Comparison of ENCODE assay signal across 8 cellular contexts in genomic region chr5:141560141-141560540, GRCh38.
DNase-seq lines count a peak whose midpoint lies in the region; ATAC-seq, FAIRE-seq and TF ChIP-seq lines count a peak whose summit lies in the region.

No MANE protein-coding gene starts in this region.

- no peaks in the 10 kb centered on the region for H3K36me3 ChIP-seq in iPS-15b (ENCODE audit: control insufficient read depth, insufficient read depth, low read length)

- H3K27me3 Mint-ChIP-seq in stimulated activated memory B cell treated with anti-CD40 and anti-IgM and Interleukin-4, amounts not matched to agents 10 μg/mL and 1 μg/mL and 100 μg/mL, for 72 hours, result no peaks in the 10 kb centered on the region
- H3K27me3 Mint-ChIP-seq in T-helper 2 cell treated with Interferon-gamma antibody and Interleukin-4, amounts not matched to agents 5 μg/mL and 100 μg/mL, for 36 hours (ENCODE audit: low read depth), result no peaks in the 10 kb centered on the region

- no peak for ATAC-seq in stimulated activated memory B cell treated with anti-CD40 and anti-IgM and Interleukin-4, amounts not matched to agents 10 μg/mL and 1 μg/mL and 100 μg/mL, for 72 hours
- ATAC-seq in HG03571 (IDR thresholded peaks at IDR 0.05; ENCODE audit: unreplicated experiment), result no peak

- H3K4me3 ChIP-seq in LNCaP clone FGC (ENCODE audit: low read depth, low read length) (peak overlapping the region; percentile 40), iPS-15b (ENCODE audit: low read depth, low read length) (peak overlapping the region; percentile 30)

- TF ChIP-seq CTCF in LNCaP clone FGC (IDR thresholded peaks at IDR 0.05; ENCODE audit: control insufficient read depth, extremely low read depth, insufficient read depth) (no peak), GM10266 (IDR thresholded peaks at IDR 0.05; ENCODE audit: control insufficient read depth, insufficient read depth, low read depth, missing control alignments) (no peak), D721Med (IDR thresholded peaks at IDR 0.05; ENCODE audit: insufficient read depth, missing control alignments) (no peak)

- no peaks in the 10 kb centered on the region for H3K9me3 ChIP-seq in iPS-15b (ENCODE audit: control insufficient read depth, insufficient read depth, low read length)

- H3K4me3 Mint-ChIP-seq in stimulated activated memory B cell treated with anti-CD40 and anti-IgM and Interleukin-4, amounts not matched to agents 10 μg/mL and 1 μg/mL and 100 μg/mL, for 72 hours, result no peak overlapping the region
- H3K4me3 Mint-ChIP-seq in T-helper 2 cell treated with Interferon-gamma antibody and Interleukin-4, amounts not matched to agents 5 μg/mL and 100 μg/mL, for 36 hours, result no peak overlapping the region

- H3K4me1 ChIP-seq in iPS-15b (ENCODE audit: control insufficient read depth, insufficient read depth, low read length), result peaks cover 19% of the 10 kb centered on the region

- peaks cover 69% of the 10 kb centered on the region for H3K36me3 Mint-ChIP-seq in stimulated activated memory B cell treated with anti-CD40 and anti-IgM and Interleukin-4, amounts not matched to agents 10 μg/mL and 1 μg/mL and 100 μg/mL, for 72 hours
- H3K36me3 Mint-ChIP-seq in T-helper 2 cell treated with Interferon-gamma antibody and Interleukin-4, amounts not matched to agents 5 μg/mL and 100 μg/mL, for 36 hours (ENCODE audit: low read depth), result peaks cover 69% of the 10 kb centered on the region

- DNase-seq in LNCaP clone FGC (ENCODE audit: low read depth) (peak; percentile 76), SW480 (ENCODE audit: low spot score) (peak; percentile 79), GM10266 (ENCODE audit: extremely low spot score) (no peak), D721Med (ENCODE audit: insufficient read length, low spot score) (no peak)
- DNase-seq in T-helper 2 cell treated with Interferon-gamma antibody and Interleukin-4, amounts not matched to agents 5 μg/mL and 100 μg/mL, for 36 hours (ENCODE audit: low spot score), result no peak

- H3K4me1 Mint-ChIP-seq in stimulated activated memory B cell treated with anti-CD40 and anti-IgM and Interleukin-4, amounts not matched to agents 10 μg/mL and 1 μg/mL and 100 μg/mL, for 72 hours, result peaks cover 18% of the 10 kb centered on the region
- peaks cover 29% of the 10 kb centered on the region for H3K4me1 Mint-ChIP-seq in T-helper 2 cell treated with Interferon-gamma antibody and Interleukin-4, amounts not matched to agents 5 μg/mL and 100 μg/mL, for 36 hours (ENCODE audit: low read depth)

- H3K9me3 Mint-ChIP-seq in stimulated activated memory B cell treated with anti-CD40 and anti-IgM and Interleukin-4, amounts not matched to agents 10 μg/mL and 1 μg/mL and 100 μg/mL, for 72 hours, result no peaks in the 10 kb centered on the region
- H3K9me3 Mint-ChIP-seq in T-helper 2 cell treated with Interferon-gamma antibody and Interleukin-4, amounts not matched to agents 5 μg/mL and 100 μg/mL, for 36 hours, result no peaks in the 10 kb centered on the region

- H3K27ac Mint-ChIP-seq in stimulated activated memory B cell treated with anti-CD40 and anti-IgM and Interleukin-4, amounts not matched to agents 10 μg/mL and 1 μg/mL and 100 μg/mL, for 72 hours, result peak overlapping the region; percentile 22
- H3K27ac Mint-ChIP-seq in T-helper 2 cell treated with Interferon-gamma antibody and Interleukin-4, amounts not matched to agents 5 μg/mL and 100 μg/mL, for 36 hours, result no peak overlapping the region

- FAIRE-seq in D721Med (lab: Jason Lieb, UNC), result no peak

- peak overlapping the region; percentile 41 for H3K9ac ChIP-seq in iPS-15b (ENCODE audit: low read depth, low read length)

- H3K27me3 ChIP-seq in iPS-15b (ENCODE audit: control insufficient read depth, insufficient read depth, low read length), result no peaks in the 10 kb centered on the region

Comparison
In these comparisons a context has a peak if more than half of its experiments do, and no peak if none do; other contexts are left out.
1. DNase-seq: peak in LNCaP clone FGC (single experiment) and SW480 (single experiment); none in GM10266 (single experiment), T-helper 2 cell treated with Interferon-gamma antibody and Interleukin-4, amounts not matched to agents 5 μg/mL and 100 μg/mL, for 36 hours (single experiment) and D721Med (single experiment).